In the genomic region with DNA sequence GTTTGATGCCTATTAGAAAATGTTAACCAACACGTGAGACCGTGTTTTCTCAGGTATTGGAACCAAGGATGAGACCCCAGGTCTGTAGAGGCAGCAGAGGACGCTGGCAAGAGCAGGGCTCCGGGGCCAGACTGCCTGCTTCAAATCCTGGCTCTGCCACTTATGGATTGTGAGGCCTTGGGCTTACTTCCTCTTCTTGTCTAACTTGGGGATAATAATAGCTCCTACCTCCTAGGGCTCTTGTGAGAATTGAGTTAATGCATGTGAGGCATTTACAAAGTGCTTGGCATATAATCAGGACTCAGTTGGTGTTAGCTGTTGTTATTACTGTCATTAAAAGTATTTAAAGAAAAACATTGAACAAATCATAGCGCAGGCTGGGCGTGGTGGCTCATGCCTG, we compare ENCODE assay signal across 19 cellular contexts.
"Had no signal": no experiment of that assay in that cellular context is flagged by ENCODE, and none has a peak within 500 bp of the region (broad histone marks: within the 10 kb centered on the region; RNA-seq: fewer than 3 reads in every experiment).

No MANE protein-coding gene starts in this region.

- H3K27me3 ChIP-seq: ascending aorta, gastroesophageal sphincter, pancreas, sigmoid colon, thyroid gland had no signal

- H3K4me3 ChIP-seq: ascending aorta, breast epithelium, dorsolateral prefrontal cortex, gastroesophageal sphincter, pancreas, sigmoid colon, thyroid gland had no signal

- H3K9me3 ChIP-seq: ascending aorta, breast epithelium, gastroesophageal sphincter, pancreas, sigmoid colon, thyroid gland had no signal

- ATAC-seq: activated CD4-positive, alpha-beta T cell treated with anti-CD3 and anti-CD28 coated beads for 36 hours; gastroesophageal sphincter; left lobe of liver; naive thymus-derived CD8-positive, alpha-beta T cell; stimulated activated effector memory CD8-positive, alpha-beta T cell treated with anti-CD3 and anti-CD28 coated beads, Interleukin-12 subunit alpha, Interleukin-12 subunit beta, amount 100 ng/mL, for 72 hours had no signal

- H3K27ac ChIP-seq: ascending aorta, breast epithelium, dorsolateral prefrontal cortex, gastroesophageal sphincter, pancreas, sigmoid colon, thyroid gland had no signal

- DNase-seq: activated CD4-positive, alpha-beta memory T cell treated with anti-CD3 and anti-CD28 coated beads, Interleukin-2, amount 10 ng/mL, durations not matched to agents 7 days and 5 days; activated CD4-positive, alpha-beta T cell treated with anti-CD3 and anti-CD28 coated beads for 36 hours; activated naive CD4-positive, alpha-beta T cell treated with anti-CD3 and anti-CD28 coated beads, Interleukin-2, amount 10 ng/mL, durations not matched to agents 7 days and 5 days; activated T-cell treated with anti-CD3 and anti-CD28 coated beads, Interleukin-2, amount 50 U/mL, for 24 hours; dorsolateral prefrontal cortex; islet precursor cell; mesenchymal stem cell; naive thymus-derived CD8-positive, alpha-beta T cell; pancreas; sigmoid colon; stimulated activated CD4-positive, alpha-beta T cell treated with anti-CD3 and anti-CD28 coated beads, Interleukin-12 subunit alpha, Interleukin-12 subunit beta, amount 100 ng/mL, for 4 hours; stimulated activated CD4-positive, alpha-beta T cell treated with anti-CD3 and anti-CD28 coated beads, Interleukin-2, amount 100 ng/mL, for 24 hours; T-helper 9 cell; thyroid gland had no signal

- H3K36me3 ChIP-seq: ascending aorta, breast epithelium, gastroesophageal sphincter, pancreas, sigmoid colon, thyroid gland had no signal

- H3K4me1 ChIP-seq: ascending aorta, breast epithelium, pancreas, sigmoid colon, thyroid gland had no signal
